Comparison of ENCODE assay signal across 8 cellular contexts in the genomic region with DNA sequence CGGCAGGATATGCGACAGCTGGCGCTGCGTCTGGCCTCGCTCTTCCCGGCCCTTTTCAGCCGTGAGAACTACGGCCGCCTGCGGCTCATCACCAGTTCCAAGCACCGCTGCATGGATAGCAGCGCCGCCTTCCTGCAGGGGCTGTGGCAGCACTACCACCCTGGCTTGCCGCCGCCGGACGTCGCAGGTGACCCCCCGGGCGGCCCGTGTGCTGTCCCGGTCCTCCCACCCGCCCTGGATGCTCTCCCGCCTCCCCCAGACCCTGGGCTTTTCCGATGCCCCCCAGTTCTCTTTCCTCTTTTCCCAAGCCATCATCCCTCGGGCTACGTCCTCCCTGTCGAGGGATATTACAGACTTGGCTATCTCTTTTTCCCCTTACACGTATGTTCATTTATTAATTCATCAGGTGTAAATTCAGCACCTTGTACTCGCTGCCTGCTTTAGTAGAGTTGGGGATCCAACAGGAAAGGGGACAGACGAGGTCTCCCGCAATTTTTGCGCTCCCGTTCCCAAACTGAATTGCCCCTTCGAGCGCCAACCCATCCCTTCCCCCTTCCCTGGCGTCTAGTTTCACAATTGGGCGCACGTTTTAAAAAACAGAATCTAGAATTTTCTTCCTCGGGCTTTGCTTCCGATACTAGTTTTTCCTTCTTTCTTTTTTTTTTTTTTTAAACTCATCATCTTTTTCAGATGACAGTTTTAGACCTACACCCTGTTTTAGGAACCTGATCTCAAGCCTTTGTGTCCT. TPM values are rescaled to one million over a fixed set of nuclear protein-coding genes. Genes with fewer than 3 reads are reported as not detected.
DNase-seq lines count a peak whose midpoint lies in the region; ATAC-seq and TF ChIP-seq lines count a peak whose summit lies in the region.

No MANE protein-coding gene starts in this region.

- no peak overlapping the region for H4K91ac ChIP-seq in trophoblast cell (ENCODE audit: low read depth, low read length)

- H2AK5ac ChIP-seq in trophoblast cell (ENCODE audit: low read length) = no peak overlapping the region

- H2BK120ac ChIP-seq in trophoblast cell (ENCODE audit: insufficient read depth, low read length, poor library complexity) = no peak overlapping the region

- peak overlapping the region; percentile 25 for H4K12ac ChIP-seq in trophoblast cell (ENCODE audit: low read depth, low read length)

- peaks cover 6% of the 10 kb centered on the region for H3K79me1 ChIP-seq in trophoblast cell (ENCODE audit: low read length)

- H3K9me3 ChIP-seq in cardiac muscle cell (ENCODE audit: low read depth) = no peaks in the 10 kb centered on the region
- peaks cover 3% of the 10 kb centered on the region for H3K9me3 ChIP-seq in trophoblast cell (ENCODE audit: insufficient read depth, low read depth, low read length)

- peaks cover 44% of the 10 kb centered on the region for H3K4me1 Mint-ChIP-seq in activated naive CD8-positive, alpha-beta T cell (ENCODE audit: low read depth)

- ATAC-seq in GM19455 (IDR thresholded peaks at IDR 0.05; ENCODE audit: unreplicated experiment) = peak; percentile 56
- ATAC-seq in HG03521 (IDR thresholded peaks at IDR 0.05; ENCODE audit: unreplicated experiment) = peak; percentile 48

- peak overlapping the region; percentile 71 for H2AFZ ChIP-seq in trophoblast cell (ENCODE audit: insufficient read depth, low read length, poor library complexity)

- H3K14ac ChIP-seq in trophoblast cell (ENCODE audit: low read length) = no peak overlapping the region

- H3K4me3 Mint-ChIP-seq in activated naive CD8-positive, alpha-beta T cell = peak overlapping the region; percentile 87

- H3K4me2 ChIP-seq in trophoblast cell (ENCODE audit: low read length) = peak overlapping the region; percentile 87

- no peak overlapping the region for H3K4ac ChIP-seq in trophoblast cell (ENCODE audit: low read depth, low read length)

- H3K27ac ChIP-seq in cardiac muscle cell = peak overlapping the region; percentile 46
- no peak overlapping the region for H3K27ac ChIP-seq in trophoblast cell (ENCODE audit: low read depth, low read length)

- H3K27ac Mint-ChIP-seq in activated naive CD8-positive, alpha-beta T cell = peak overlapping the region; percentile 46

- H3K9ac ChIP-seq in trophoblast cell (ENCODE audit: low read length) = peak overlapping the region; percentile 79

- H3K36me3 ChIP-seq in cardiac muscle cell (peaks cover 13% of the 10 kb centered on the region), trophoblast cell (ENCODE audit: control insufficient read depth in 1 of 2, insufficient read depth in 2 of 2, low read length in 2 of 2) (peaks cover 0 to 1% of the 10 kb centered on the region in 2 experiments)

- H3K9me3 Mint-ChIP-seq in activated naive CD8-positive, alpha-beta T cell (ENCODE audit: low read depth) = no peaks in the 10 kb centered on the region

- peaks cover 4% of the 10 kb centered on the region for H3K27me3 Mint-ChIP-seq in activated naive CD8-positive, alpha-beta T cell

- H3K23ac ChIP-seq in trophoblast cell (ENCODE audit: low read length) = no peak overlapping the region

- H3K18ac ChIP-seq in trophoblast cell (ENCODE audit: low read length) = peak overlapping the region; percentile 9

- H3K79me2 ChIP-seq in trophoblast cell (ENCODE audit: control insufficient read depth, insufficient read depth, low read length, poor library complexity) = peaks cover 2% of the 10 kb centered on the region

- no peak overlapping the region for H2BK5ac ChIP-seq in trophoblast cell (ENCODE audit: low read depth, low read length, poor library complexity)

- WGBS in trophoblast cell (ENCODE audit: extremely low coverage, insufficient coverage, insufficient read length) = no CpG with 5 or more reads among the region's 41 CpGs

- peak overlapping the region; percentile 78 for H3K4me3 ChIP-seq in cardiac muscle cell
- peak overlapping the region; percentile 96 for H3K4me3 ChIP-seq in trophoblast cell (ENCODE audit: low read depth, low read length)

- peak overlapping the region; percentile 95 for H4K8ac ChIP-seq in trophoblast cell (ENCODE audit: low read depth, low read length)

- H3K4me1 ChIP-seq in cardiac muscle cell (ENCODE audit: low read depth) (peaks cover 17% of the 10 kb centered on the region), trophoblast cell (ENCODE audit: control insufficient read depth in 1 of 2, insufficient read depth in 2 of 2, low read length in 2 of 2) (peaks cover 0 to 2% of the 10 kb centered on the region in 2 experiments)

- H2BK12ac ChIP-seq in trophoblast cell (ENCODE audit: low read length) = no peak overlapping the region

- H3K27me3 ChIP-seq in cardiac muscle cell = peaks cover 7% of the 10 kb centered on the region
- H3K27me3 ChIP-seq in trophoblast cell (ENCODE audit: insufficient read depth, low read length) = no peaks in the 10 kb centered on the region

- TF ChIP-seq CTCF in cardiac muscle cell (IDR thresholded peaks at IDR 0.05; ENCODE audit: low read depth, low read length) = peak; percentile 50

- H3K36me3 Mint-ChIP-seq in activated naive CD8-positive, alpha-beta T cell = peaks cover 8% of the 10 kb centered on the region

- DNase-seq in DMS114 treated with DMSO at 0.1 percent for 48 hours (lab: John Stamatoyannopoulos, UW; ENCODE audit: unreplicated experiment) (peak; percentile 32), RPMI7951 (ENCODE audit: low read depth) (peak; percentile 57), cardiac muscle cell (ENCODE audit: low read depth in 1 of 2, low spot score in 1 of 2) (peak; percentile 61 to 72), trophoblast cell (peak; percentile 65 to 70), GOT3 (lab: John Stamatoyannopoulos, UW) (no peak)

RNA-seq across cellular contexts. Expression of a gene that starts 0.8 kb away (rescaled TPM):
- total RNA-seq in RPMI7951 (2014; rRNA removed; shearing (Covaris generic)) = 36.6 and 38.4 TPM in 2 replicates
- total RNA-seq in cardiac muscle cell = 24.0 and 30.0 TPM in 2 replicates
- polyA plus RNA-seq in cardiac muscle cell = 21.7 and 27.0 TPM in 2 replicates
- polyA plus RNA-seq in trophoblast cell (2013) = 13.6 and 13.9 TPM in 2 replicates
